ENCODE assay signal across 1 cellular context in genomic region chr1:161153682-161154337, GRCh38.
TF ChIP-seq lines count a peak whose summit lies in the region.

UFC1 (plus strand) TSS chr1:161153978; CDS start chr1:161153998, 20 bp downstream.

TF ChIP-seq in K562, 482 proteins besides CTCF, POLR2A, EP300 and RAD21 (continued from another document and continues in another):
- TF ChIP-seq TSHZ1 (CRISPR knock-in tag; IDR thresholded peaks at IDR 0.05) (no peak), CREB3L1 (IDR thresholded peaks at IDR 0.05; ENCODE audit: borderline replicate concordance, low read depth) (peak; percentile 97), ATF2 (CRISPR knock-in tag; IDR thresholded peaks at IDR 0.05) (no peak), BRD9 (IDR thresholded peaks at IDR 0.05; ENCODE audit: low read depth, partially characterized antibody) (peak; percentile 92), ZNF695 (CRISPR knock-in tag; IDR thresholded peaks at IDR 0.05) (no peak), ASH1L (IDR thresholded peaks at IDR 0.05; ENCODE audit: borderline replicate concordance, low read depth, partially characterized antibody) (peak; percentile 85), ESRRA (IDR thresholded peaks at IDR 0.05; ENCODE audit: borderline replicate concordance, low read depth) (no peak), CHCHD3 (CRISPR knock-in tag; IDR thresholded peaks at IDR 0.05) (no peak), XRCC3 (IDR thresholded peaks at IDR 0.05) (no peak), PRMT5 (CRISPR knock-in tag; IDR thresholded peaks at IDR 0.05) (no peak), RNF219 (CRISPR knock-in tag; IDR thresholded peaks at IDR 0.05) (no peak), ILF3 (IDR thresholded peaks at IDR 0.05; ENCODE audit: borderline replicate concordance) (no peak), RCOR1 (IDR thresholded peaks at IDR 0.05; ENCODE audit: borderline replicate concordance in 1 of 2, low read depth in 2 of 2, low read length in 2 of 2) (no peak), ELF4 (CRISPR knock-in tag; IDR thresholded peaks at IDR 0.05) (peak; percentile 87), RBM39 (optimal IDR thresholded peaks at IDR 0.05; ENCODE audit: low read depth, low read length) (no peak), MAZ (CRISPR knock-in tag; conservative IDR thresholded peaks at IDR 0.05 in 1 of 2, IDR thresholded peaks at IDR 0.05 in 1 of 2) (peak in 1 of 2 experiments; percentile 44; a peak in 1 of 4 replicates), IFI16 (CRISPR knock-in tag; IDR thresholded peaks at IDR 0.05) (no peak), HEY1 (CRISPR knock-in tag; IDR thresholded peaks at IDR 0.05; ENCODE audit: borderline replicate concordance) (no peak), ZNF3 (CRISPR knock-in tag; IDR thresholded peaks at IDR 0.05) (no peak), KLF10 (CRISPR knock-in tag; IDR thresholded peaks at IDR 0.05) (no peak), RBM17 (IDR thresholded peaks at IDR 0.05; ENCODE audit: borderline replicate concordance, low read depth, low read length) (no peak), SMAD3 (CRISPR knock-in tag; conservative IDR thresholded peaks at IDR 0.05) (no peak), ZNF184 (CRISPR knock-in tag; IDR thresholded peaks at IDR 0.05) (no peak), ZNF668 (CRISPR knock-in tag; IDR thresholded peaks at IDR 0.05) (0 out of 2 replicates have a peak, but pooled peaks have one; percentile 46), ZNF280B (CRISPR knock-in tag; IDR thresholded peaks at IDR 0.05) (no peak), ZNF175 (CRISPR knock-in tag; IDR thresholded peaks at IDR 0.05; ENCODE audit: low read depth) (no peak), MEIS2 (IDR thresholded peaks at IDR 0.05; ENCODE audit: partially characterized antibody) (no peak)
- TF ChIP-seq, protein P1, sequence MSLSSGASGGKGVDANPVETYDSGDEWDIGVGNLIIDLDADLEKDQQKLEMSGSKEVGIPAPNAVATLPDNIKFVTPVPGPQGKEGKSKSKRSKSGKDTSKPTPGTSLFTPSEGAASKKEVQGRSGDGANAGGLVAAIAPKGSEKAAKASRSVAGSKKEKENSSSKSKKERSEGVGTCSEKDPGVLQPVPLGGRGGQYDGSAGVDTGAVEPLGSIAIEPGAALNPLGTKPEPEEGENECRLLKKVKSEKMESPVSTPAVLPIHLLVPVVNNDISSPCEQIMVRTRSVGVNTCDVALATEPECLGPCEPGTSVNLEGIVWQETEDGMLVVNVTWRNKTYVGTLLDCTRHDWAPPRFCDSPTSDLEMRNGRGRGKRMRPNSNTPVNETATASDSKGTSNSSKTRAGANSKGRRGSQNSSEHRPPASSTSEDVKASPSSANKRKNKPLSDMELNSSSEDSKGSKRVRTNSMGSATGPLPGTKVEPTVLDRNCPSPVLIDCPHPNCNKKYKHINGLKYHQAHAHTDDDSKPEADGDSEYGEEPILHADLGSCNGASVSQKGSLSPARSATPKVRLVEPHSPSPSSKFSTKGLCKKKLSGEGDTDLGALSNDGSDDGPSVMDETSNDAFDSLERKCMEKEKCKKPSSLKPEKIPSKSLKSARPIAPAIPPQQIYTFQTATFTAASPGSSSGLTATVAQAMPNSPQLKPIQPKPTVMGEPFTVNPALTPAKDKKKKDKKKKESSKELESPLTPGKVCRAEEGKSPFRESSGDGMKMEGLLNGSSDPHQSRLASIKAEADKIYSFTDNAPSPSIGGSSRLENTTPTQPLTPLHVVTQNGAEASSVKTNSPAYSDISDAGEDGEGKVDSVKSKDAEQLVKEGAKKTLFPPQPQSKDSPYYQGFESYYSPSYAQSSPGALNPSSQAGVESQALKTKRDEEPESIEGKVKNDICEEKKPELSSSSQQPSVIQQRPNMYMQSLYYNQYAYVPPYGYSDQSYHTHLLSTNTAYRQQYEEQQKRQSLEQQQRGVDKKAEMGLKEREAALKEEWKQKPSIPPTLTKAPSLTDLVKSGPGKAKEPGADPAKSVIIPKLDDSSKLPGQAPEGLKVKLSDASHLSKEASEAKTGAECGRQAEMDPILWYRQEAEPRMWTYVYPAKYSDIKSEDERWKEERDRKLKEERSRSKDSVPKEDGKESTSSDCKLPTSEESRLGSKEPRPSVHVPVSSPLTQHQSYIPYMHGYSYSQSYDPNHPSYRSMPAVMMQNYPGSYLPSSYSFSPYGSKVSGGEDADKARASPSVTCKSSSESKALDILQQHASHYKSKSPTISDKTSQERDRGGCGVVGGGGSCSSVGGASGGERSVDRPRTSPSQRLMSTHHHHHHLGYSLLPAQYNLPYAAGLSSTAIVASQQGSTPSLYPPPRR (CRISPR knock-in tag; IDR thresholded peaks at IDR 0.05; ENCODE audit: borderline replicate concordance): peak; percentile 66; the same call in 1 of the 2 replicates
- TF ChIP-seq, protein P2, sequence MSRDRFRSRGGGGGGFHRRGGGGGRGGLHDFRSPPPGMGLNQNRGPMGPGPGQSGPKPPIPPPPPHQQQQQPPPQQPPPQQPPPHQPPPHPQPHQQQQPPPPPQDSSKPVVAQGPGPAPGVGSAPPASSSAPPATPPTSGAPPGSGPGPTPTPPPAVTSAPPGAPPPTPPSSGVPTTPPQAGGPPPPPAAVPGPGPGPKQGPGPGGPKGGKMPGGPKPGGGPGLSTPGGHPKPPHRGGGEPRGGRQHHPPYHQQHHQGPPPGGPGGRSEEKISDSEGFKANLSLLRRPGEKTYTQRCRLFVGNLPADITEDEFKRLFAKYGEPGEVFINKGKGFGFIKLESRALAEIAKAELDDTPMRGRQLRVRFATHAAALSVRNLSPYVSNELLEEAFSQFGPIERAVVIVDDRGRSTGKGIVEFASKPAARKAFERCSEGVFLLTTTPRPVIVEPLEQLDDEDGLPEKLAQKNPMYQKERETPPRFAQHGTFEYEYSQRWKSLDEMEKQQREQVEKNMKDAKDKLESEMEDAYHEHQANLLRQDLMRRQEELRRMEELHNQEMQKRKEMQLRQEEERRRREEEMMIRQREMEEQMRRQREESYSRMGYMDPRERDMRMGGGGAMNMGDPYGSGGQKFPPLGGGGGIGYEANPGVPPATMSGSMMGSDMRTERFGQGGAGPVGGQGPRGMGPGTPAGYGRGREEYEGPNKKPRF (IDR thresholded peaks at IDR 0.05; ENCODE audit: low read depth, low read length): no peak
- TF ChIP-seq, protein P3, sequence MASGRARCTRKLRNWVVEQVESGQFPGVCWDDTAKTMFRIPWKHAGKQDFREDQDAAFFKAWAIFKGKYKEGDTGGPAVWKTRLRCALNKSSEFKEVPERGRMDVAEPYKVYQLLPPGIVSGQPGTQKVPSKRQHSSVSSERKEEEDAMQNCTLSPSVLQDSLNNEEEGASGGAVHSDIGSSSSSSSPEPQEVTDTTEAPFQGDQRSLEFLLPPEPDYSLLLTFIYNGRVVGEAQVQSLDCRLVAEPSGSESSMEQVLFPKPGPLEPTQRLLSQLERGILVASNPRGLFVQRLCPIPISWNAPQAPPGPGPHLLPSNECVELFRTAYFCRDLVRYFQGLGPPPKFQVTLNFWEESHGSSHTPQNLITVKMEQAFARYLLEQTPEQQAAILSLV (tag; IDR thresholded peaks at IDR 0.05): no peak
- TF ChIP-seq, protein P4, sequence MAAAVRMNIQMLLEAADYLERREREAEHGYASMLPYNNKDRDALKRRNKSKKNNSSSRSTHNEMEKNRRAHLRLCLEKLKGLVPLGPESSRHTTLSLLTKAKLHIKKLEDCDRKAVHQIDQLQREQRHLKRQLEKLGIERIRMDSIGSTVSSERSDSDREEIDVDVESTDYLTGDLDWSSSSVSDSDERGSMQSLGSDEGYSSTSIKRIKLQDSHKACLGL (CRISPR knock-in tag; IDR thresholded peaks at IDR 0.05; ENCODE audit: borderline replicate concordance, poor library complexity, severe bottlenecking): no peak
- TF ChIP-seq, protein P5, sequence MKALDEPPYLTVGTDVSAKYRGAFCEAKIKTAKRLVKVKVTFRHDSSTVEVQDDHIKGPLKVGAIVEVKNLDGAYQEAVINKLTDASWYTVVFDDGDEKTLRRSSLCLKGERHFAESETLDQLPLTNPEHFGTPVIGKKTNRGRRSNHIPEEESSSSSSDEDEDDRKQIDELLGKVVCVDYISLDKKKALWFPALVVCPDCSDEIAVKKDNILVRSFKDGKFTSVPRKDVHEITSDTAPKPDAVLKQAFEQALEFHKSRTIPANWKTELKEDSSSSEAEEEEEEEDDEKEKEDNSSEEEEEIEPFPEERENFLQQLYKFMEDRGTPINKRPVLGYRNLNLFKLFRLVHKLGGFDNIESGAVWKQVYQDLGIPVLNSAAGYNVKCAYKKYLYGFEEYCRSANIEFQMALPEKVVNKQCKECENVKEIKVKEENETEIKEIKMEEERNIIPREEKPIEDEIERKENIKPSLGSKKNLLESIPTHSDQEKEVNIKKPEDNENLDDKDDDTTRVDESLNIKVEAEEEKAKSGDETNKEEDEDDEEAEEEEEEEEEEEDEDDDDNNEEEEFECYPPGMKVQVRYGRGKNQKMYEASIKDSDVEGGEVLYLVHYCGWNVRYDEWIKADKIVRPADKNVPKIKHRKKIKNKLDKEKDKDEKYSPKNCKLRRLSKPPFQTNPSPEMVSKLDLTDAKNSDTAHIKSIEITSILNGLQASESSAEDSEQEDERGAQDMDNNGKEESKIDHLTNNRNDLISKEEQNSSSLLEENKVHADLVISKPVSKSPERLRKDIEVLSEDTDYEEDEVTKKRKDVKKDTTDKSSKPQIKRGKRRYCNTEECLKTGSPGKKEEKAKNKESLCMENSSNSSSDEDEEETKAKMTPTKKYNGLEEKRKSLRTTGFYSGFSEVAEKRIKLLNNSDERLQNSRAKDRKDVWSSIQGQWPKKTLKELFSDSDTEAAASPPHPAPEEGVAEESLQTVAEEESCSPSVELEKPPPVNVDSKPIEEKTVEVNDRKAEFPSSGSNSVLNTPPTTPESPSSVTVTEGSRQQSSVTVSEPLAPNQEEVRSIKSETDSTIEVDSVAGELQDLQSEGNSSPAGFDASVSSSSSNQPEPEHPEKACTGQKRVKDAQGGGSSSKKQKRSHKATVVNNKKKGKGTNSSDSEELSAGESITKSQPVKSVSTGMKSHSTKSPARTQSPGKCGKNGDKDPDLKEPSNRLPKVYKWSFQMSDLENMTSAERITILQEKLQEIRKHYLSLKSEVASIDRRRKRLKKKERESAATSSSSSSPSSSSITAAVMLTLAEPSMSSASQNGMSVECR (CRISPR knock-in tag; IDR thresholded peaks at IDR 0.05): peak; percentile 86
